ENCODE assay signal across 18 cellular contexts in genomic region chr17:71413935-71414334, GRCh38.
DNase-seq lines count a peak whose midpoint lies in the region; ATAC-seq, FAIRE-seq and TF ChIP-seq lines count a peak whose summit lies in the region.
"Had no signal": no experiment of that assay in that cellular context is flagged by ENCODE, and none has a peak within 500 bp of the region (broad histone marks: within the 10 kb centered on the region; RNA-seq: fewer than 3 reads in every experiment).

No MANE protein-coding gene starts in this region.

- H3K9me3 ChIP-seq in breast epithelium, result no peaks in the 10 kb centered on the region
- H3K9me3 ChIP-seq in RWPE2 (ENCODE audit: severe bottlenecking), result no peaks in the 10 kb centered on the region
- H3K9me3 ChIP-seq in Peyer's patch, result no peaks in the 10 kb centered on the region
- H3K9me3 ChIP-seq: BLaER1 treated with 17β-estradiol and CSF1 and Interleukin-3, amounts not matched to agents 10 nM and 100 nM; SJCRH30 had no signal

- no peaks in the 10 kb centered on the region for H3K27me3 Mint-ChIP-seq in MCF 10A (ENCODE audit: insufficient read depth, unreplicated experiment)
- no peaks in the 10 kb centered on the region for H3K27me3 Mint-ChIP-seq in chondrocyte (ENCODE audit: low read depth)

- no peak overlapping the region for H3K27ac ChIP-seq in breast epithelium
- H3K27ac ChIP-seq in RWPE2 (ENCODE audit: poor library complexity, severe bottlenecking), result peak overlapping the region; percentile 96
- no peak overlapping the region for H3K27ac ChIP-seq in Peyer's patch
- H3K27ac ChIP-seq: SJCRH30 had no signal

- H3K4me1 Mint-ChIP-seq in MCF 10A (ENCODE audit: insufficient read depth, unreplicated experiment) (peaks cover 38% of the 10 kb centered on the region), chondrocyte (ENCODE audit: low read depth) (peaks cover 32% of the 10 kb centered on the region)
- H3K4me1 Mint-ChIP-seq: H9 had no signal

- H3K4me3 ChIP-seq in breast epithelium (no peak overlapping the region), RWPE2 (ENCODE audit: severe bottlenecking) (no peak overlapping the region), Peyer's patch (no peak overlapping the region)
- H3K4me3 ChIP-seq: BLaER1 treated with 17β-estradiol and CSF1 and Interleukin-3, amounts not matched to agents 10 nM and 100 nM; K562; SJCRH30 had no signal

- H3K36me3 Mint-ChIP-seq in MCF 10A (ENCODE audit: insufficient read depth, unreplicated experiment) (no peaks in the 10 kb centered on the region), chondrocyte (ENCODE audit: low read depth) (no peaks in the 10 kb centered on the region)

- CTCF ChIA-PET in MCF 10A (lab: Yijun Ruan, JAX), result interaction anchor here (0.6 to 0.7 kb wide), 3 partner anchors 11 to 755 kb away, joined by 3 to 5 read pairs (median 3); no protein-coding TSS in a partner anchor

- TF ChIP-seq POLR2A in breast epithelium (IDR thresholded peaks at IDR 0.05) (no peak), Peyer's patch (IDR thresholded peaks at IDR 0.05) (no peak)

- no peak overlapping the region for H3K4me3 Mint-ChIP-seq in MCF 10A (ENCODE audit: unreplicated experiment)
- no peak overlapping the region for H3K4me3 Mint-ChIP-seq in chondrocyte (ENCODE audit: unreplicated experiment)
- H3K4me3 Mint-ChIP-seq: H9 had no signal

- POLR2A ChIA-PET in MCF 10A (lab: Yijun Ruan, JAX), result interaction anchor here (0.6 to 3.3 kb wide), 5 partner anchors 10 to 80 kb away, joined by 3 to 19 read pairs (median 6); no protein-coding TSS in a partner anchor

- H3K36me3 ChIP-seq in breast epithelium, result no peaks in the 10 kb centered on the region
- peaks cover 7% of the 10 kb centered on the region; the same call in 1 of the 2 replicates for H3K36me3 ChIP-seq in RWPE2 (ENCODE audit: low read depth)
- H3K36me3 ChIP-seq in Peyer's patch, result no peaks in the 10 kb centered on the region
- H3K36me3 ChIP-seq: BLaER1 treated with 17β-estradiol and CSF1 and Interleukin-3, amounts not matched to agents 10 nM and 100 nM; SJCRH30 had no signal

- BruUV-seq in MCF 10A (replicated peaks; lab: Mats Ljungman, UMichigan), result no TSS peak

- ATAC-seq in RWPE2 (ENCODE audit: low read depth) (no peak), GM21786 (IDR thresholded peaks at IDR 0.05; ENCODE audit: unreplicated experiment) (no peak)
- ATAC-seq: K562 had no signal

- H3K27ac Mint-ChIP-seq in MCF 10A (ENCODE audit: low read depth, unreplicated experiment), result peak overlapping the region; percentile 97
- H3K27ac Mint-ChIP-seq in chondrocyte (ENCODE audit: unreplicated experiment), result peak overlapping the region; percentile 93

- TF ChIP-seq CTCF in MCF 10A (IDR thresholded peaks at IDR 0.05; ENCODE audit: unreplicated experiment), result no peak
- TF ChIP-seq CTCF in breast epithelium (IDR thresholded peaks at IDR 0.05), result no peak
- no peak for TF ChIP-seq CTCF in RWPE2 (IDR thresholded peaks at IDR 0.05; ENCODE audit: poor library complexity, severe bottlenecking)
- TF ChIP-seq CTCF in chondrocyte (IDR thresholded peaks at IDR 0.05), result no peak
- no peak for TF ChIP-seq CTCF in Peyer's patch (IDR thresholded peaks at IDR 0.05)

- intact Hi-C loops in MCF 10A (cut with micrococcal nuclease), result loop anchor here (10.0 kb wide), 1 partner anchor 229 kb away; no protein-coding TSS in a partner anchor
- intact Hi-C loops in breast epithelium (cut with DNase I; ENCODE audit: low total_unique reads), result no loop called here

- FAIRE-seq in urothelium cell line (lab: Jason Lieb, UNC), result peak; percentile 74
- FAIRE-seq: K562 had no signal

- H3K27me3 ChIP-seq in breast epithelium (no peaks in the 10 kb centered on the region), RWPE2 (ENCODE audit: insufficient read depth, poor library complexity, severe bottlenecking) (no peaks in the 10 kb centered on the region), Peyer's patch (no peaks in the 10 kb centered on the region)
- H3K27me3 ChIP-seq: BLaER1 treated with 17β-estradiol and CSF1 and Interleukin-3, amounts not matched to agents 10 nM and 100 nM; SJCRH30 had no signal

- H3K4me1 ChIP-seq in breast epithelium (no peaks in the 10 kb centered on the region), RWPE2 (ENCODE audit: insufficient read depth, poor library complexity, severe bottlenecking) (peaks cover 43% of the 10 kb centered on the region), Peyer's patch (no peaks in the 10 kb centered on the region)
- H3K4me1 ChIP-seq: SJCRH30 had no signal

- no peak for DNase-seq in MCF 10A (ENCODE audit: unreplicated experiment)
- DNase-seq in breast epithelium (ENCODE audit: low spot score in 2 of 2), result no peak
- DNase-seq in RWPE2 (ENCODE audit: low spot score), result no peak
- no peak for DNase-seq in chondrocyte (ENCODE audit: low spot score)
- no peak for DNase-seq in urothelium cell line (ENCODE audit: low spot score)
- DNase-seq in AG08395 (ENCODE audit: low spot score), result no peak
- no peak for DNase-seq in Peyer's patch
- DNase-seq: GF-D8, H9, NCI-H1048, NCI-H1436 treated with DMSO at 0.1 percent for 48 hours, NCI-H2081 treated with DMSO at 0.1 percent for 48 hours, NCI-H510A treated with DMSO at 0.1 percent for 48 hours, RPMI8226, SJCRH30 had no signal

- H3K9me3 Mint-ChIP-seq in MCF 10A (ENCODE audit: unreplicated experiment) (peaks cover 8% of the 10 kb centered on the region), chondrocyte (ENCODE audit: low read depth) (no peaks in the 10 kb centered on the region)
